In the genomic region with DNA sequence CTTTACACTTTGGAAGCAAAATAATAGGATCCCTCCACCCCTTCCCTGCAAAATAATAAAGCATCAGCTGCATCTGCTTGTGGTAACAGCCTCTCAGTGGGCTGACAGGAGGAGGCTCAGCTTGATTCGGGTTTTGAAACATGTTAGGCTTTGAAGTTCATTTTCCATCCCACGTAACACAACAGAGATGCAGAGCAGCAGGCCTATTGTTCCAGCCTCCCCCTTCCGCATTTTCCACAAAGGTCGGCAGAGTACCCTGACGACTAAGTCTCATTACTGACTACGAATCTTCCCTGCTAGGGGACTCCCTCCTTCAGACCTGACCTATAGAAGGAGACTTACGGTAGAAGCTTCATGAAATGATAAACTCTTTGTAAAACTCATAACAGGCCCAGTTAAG, we compare ENCODE assay signal across 1 cellular context.
TF ChIP-seq lines count a peak whose summit lies in the region.

No MANE protein-coding gene starts in this region.

TF ChIP-seq in GM23338, 12 proteins besides CTCF, POLR2A, EP300 and RAD21 (continued from another document):
- TF ChIP-seq, protein P1, sequence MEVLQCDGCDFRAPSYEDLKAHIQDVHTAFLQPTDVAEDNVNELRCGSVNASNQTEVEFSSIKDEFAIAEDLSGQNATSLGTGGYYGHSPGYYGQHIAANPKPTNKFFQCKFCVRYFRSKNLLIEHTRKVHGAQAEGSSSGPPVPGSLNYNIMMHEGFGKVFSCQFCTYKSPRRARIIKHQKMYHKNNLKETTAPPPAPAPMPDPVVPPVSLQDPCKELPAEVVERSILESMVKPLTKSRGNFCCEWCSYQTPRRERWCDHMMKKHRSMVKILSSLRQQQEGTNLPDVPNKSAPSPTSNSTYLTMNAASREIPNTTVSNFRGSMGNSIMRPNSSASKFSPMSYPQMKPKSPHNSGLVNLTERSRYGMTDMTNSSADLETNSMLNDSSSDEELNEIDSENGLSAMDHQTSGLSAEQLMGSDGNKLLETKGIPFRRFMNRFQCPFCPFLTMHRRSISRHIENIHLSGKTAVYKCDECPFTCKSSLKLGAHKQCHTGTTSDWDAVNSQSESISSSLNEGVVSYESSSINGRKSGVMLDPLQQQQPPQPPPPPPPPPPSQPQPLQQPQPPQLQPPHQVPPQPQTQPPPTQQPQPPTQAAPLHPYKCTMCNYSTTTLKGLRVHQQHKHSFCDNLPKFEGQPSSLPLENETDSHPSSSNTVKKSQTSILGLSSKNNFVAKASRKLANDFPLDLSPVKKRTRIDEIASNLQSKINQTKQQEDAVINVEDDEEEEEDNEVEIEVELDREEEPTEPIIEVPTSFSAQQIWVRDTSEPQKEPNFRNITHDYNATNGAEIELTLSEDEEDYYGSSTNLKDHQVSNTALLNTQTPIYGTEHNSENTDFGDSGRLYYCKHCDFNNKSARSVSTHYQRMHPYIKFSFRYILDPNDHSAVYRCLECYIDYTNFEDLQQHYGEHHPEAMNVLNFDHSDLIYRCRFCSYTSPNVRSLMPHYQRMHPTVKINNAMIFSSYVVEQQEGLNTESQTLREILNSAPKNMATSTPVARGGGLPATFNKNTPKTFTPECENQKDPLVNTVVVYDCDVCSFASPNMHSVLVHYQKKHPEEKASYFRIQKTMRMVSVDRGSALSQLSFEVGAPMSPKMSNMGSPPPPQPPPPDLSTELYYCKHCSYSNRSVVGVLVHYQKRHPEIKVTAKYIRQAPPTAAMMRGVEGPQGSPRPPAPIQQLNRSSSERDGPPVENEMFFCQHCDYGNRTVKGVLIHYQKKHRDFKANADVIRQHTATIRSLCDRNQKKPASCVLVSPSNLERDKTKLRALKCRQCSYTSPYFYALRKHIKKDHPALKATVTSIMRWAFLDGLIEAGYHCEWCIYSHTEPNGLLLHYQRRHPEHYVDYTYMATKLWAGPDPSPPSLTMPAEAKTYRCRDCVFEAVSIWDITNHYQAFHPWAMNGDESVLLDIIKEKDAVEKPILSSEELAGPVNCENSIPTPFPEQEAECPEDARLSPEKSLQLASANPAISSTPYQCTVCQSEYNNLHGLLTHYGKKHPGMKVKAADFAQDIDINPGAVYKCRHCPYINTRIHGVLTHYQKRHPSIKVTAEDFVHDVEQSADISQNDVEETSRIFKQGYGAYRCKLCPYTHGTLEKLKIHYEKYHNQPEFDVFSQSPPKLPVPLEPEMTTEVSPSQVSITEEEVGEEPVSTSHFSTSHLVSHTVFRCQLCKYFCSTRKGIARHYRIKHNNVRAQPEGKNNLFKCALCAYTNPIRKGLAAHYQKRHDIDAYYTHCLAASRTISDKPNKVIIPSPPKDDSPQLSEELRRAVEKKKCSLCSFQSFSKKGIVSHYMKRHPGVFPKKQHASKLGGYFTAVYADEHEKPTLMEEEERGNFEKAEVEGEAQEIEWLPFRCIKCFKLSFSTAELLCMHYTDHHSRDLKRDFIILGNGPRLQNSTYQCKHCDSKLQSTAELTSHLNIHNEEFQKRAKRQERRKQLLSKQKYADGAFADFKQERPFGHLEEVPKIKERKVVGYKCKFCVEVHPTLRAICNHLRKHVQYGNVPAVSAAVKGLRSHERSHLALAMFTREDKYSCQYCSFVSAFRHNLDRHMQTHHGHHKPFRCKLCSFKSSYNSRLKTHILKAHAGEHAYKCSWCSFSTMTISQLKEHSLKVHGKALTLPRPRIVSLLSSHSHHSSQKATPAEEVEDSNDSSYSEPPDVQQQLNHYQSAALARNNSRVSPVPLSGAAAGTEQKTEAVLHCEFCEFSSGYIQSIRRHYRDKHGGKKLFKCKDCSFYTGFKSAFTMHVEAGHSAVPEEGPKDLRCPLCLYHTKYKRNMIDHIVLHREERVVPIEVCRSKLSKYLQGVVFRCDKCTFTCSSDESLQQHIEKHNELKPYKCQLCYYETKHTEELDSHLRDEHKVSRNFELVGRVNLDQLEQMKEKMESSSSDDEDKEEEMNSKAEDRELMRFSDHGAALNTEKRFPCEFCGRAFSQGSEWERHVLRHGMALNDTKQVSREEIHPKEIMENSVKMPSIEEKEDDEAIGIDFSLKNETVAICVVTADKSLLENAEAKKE (CRISPR knock-in tag; IDR thresholded peaks at IDR 0.05), result no peak
